1 cellular context compared by ENCODE assay signal in the genomic region with DNA sequence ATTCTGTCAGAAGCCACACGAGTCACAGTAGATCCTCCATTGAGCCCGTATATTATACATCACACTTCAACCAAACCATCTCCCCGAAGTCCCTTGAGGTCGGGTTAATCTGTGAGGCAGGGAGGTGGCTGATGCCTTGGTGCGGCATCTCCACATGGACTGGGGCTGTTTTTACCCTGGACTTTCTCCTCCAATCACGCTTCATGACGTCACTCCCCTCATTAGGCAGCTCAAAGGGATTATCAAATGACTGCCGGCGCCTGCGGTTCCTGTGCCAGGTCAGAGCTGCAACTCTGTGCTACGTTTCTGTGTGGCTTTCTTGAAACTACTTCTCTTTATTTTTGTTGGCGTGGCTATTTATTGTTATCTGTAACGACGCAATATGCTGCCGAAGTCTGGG.
TF ChIP-seq lines count a peak whose summit lies in the region.

No MANE protein-coding gene starts in this region.

TF ChIP-seq in HEK293, 187 proteins besides CTCF, POLR2A, EP300 and RAD21 (continued from another document and continues in another):
- TF ChIP-seq, protein P1, sequence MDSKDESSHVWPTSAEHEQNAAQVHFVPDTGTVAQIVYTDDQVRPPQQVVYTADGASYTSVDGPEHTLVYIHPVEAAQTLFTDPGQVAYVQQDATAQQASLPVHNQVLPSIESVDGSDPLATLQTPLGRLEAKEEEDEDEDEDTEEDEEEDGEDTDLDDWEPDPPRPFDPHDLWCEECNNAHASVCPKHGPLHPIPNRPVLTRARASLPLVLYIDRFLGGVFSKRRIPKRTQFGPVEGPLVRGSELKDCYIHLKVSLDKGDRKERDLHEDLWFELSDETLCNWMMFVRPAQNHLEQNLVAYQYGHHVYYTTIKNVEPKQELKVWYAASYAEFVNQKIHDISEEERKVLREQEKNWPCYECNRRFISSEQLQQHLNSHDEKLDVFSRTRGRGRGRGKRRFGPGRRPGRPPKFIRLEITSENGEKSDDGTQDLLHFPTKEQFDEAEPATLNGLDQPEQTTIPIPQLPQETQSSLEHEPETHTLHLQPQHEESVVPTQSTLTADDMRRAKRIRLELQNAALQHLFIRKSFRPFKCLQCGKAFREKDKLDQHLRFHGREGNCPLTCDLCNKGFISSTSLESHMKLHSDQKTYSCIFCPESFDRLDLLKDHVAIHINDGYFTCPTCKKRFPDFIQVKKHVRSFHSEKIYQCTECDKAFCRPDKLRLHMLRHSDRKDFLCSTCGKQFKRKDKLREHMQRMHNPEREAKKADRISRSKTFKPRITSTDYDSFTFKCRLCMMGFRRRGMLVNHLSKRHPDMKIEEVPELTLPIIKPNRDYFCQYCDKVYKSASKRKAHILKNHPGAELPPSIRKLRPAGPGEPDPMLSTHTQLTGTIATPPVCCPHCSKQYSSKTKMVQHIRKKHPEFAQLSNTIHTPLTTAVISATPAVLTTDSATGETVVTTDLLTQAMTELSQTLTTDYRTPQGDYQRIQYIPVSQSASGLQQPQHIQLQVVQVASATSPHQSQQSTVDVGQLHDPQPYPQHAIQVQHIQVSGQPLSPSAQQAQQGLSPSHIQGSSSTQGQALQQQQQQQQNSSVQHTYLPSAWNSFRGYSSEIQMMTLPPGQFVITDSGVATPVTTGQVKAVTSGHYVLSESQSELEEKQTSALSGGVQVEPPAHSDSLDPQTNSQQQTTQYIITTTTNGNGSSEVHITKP (tag by site-specific recombination; IDR thresholded peaks at IDR 0.05): 0 out of 2 replicates have a peak, but pooled peaks have one; percentile 29
- TF ChIP-seq ZNF280D (tag by site-specific recombination; IDR thresholded peaks at IDR 0.05) (no peak), INSM2 (tag by site-specific recombination; IDR thresholded peaks at IDR 0.05) (0 out of 2 replicates have a peak, but pooled peaks have one; percentile 32), ZNF24 (tag by site-specific recombination; IDR thresholded peaks at IDR 0.05) (no peak), ZNF660 (tag by site-specific recombination; IDR thresholded peaks at IDR 0.05) (no peak), ZNF830 (tag by site-specific recombination; IDR thresholded peaks at IDR 0.05; ENCODE audit: low read depth) (no peak), ZNF214 (tag by site-specific recombination; IDR thresholded peaks at IDR 0.05; ENCODE audit: borderline replicate concordance) (no peak), ZNF274 (IDR thresholded peaks at IDR 0.05; ENCODE audit: low read length) (no peak), ZNF274 (tag by site-specific recombination; IDR thresholded peaks at IDR 0.05; ENCODE audit: borderline replicate concordance) (no peak), ZNF747 (tag by site-specific recombination; IDR thresholded peaks at IDR 0.05) (no peak), HOXD13 (CRISPR knock-in tag; IDR thresholded peaks at IDR 0.05; ENCODE audit: borderline replicate concordance) (no peak), GLI4 (tag by site-specific recombination; IDR thresholded peaks at IDR 0.05) (no peak), ZNF580 (tag by site-specific recombination; IDR thresholded peaks at IDR 0.05) (no peak), FEZF1 (tag by site-specific recombination; IDR thresholded peaks at IDR 0.05) (peak; percentile 40), ZXDB (tag by site-specific recombination; IDR thresholded peaks at IDR 0.05) (peak; percentile 48; the same call in 1 of the 2 replicates), ZNF777 (tag by site-specific recombination; IDR thresholded peaks at IDR 0.05; ENCODE audit: borderline replicate concordance) (no peak), ZBTB44 (tag by site-specific recombination; IDR thresholded peaks at IDR 0.05) (peak; percentile 57), BCL11A (tag by site-specific recombination; IDR thresholded peaks at IDR 0.05; ENCODE audit: low read depth) (no peak), GLIS1 (tag by site-specific recombination; IDR thresholded peaks at IDR 0.05) (no peak), ZNF600 (tag by site-specific recombination; IDR thresholded peaks at IDR 0.05) (0 out of 2 replicates have a peak, but pooled peaks have one; percentile 48), ZNF621 (tag by site-specific recombination; IDR thresholded peaks at IDR 0.05) (no peak), ZNF10 (tag by site-specific recombination; IDR thresholded peaks at IDR 0.05) (no peak), ZEB2 (tag by site-specific recombination; IDR thresholded peaks at IDR 0.05) (no peak), ATF2 (tag by site-specific recombination; IDR thresholded peaks at IDR 0.05; ENCODE audit: low read depth) (peak; percentile 97), ZNF221 (tag by site-specific recombination; IDR thresholded peaks at IDR 0.05; ENCODE audit: borderline replicate concordance) (no peak), KLF10 (tag by site-specific recombination; IDR thresholded peaks at IDR 0.05) (no peak), ZBTB7A (tag by site-specific recombination; IDR thresholded peaks at IDR 0.05; ENCODE audit: low read depth) (no peak), ZNF571 (tag by site-specific recombination; IDR thresholded peaks at IDR 0.05) (no peak), ZNF362 (tag by site-specific recombination; IDR thresholded peaks at IDR 0.05) (no peak)
- TF ChIP-seq, protein P2, sequence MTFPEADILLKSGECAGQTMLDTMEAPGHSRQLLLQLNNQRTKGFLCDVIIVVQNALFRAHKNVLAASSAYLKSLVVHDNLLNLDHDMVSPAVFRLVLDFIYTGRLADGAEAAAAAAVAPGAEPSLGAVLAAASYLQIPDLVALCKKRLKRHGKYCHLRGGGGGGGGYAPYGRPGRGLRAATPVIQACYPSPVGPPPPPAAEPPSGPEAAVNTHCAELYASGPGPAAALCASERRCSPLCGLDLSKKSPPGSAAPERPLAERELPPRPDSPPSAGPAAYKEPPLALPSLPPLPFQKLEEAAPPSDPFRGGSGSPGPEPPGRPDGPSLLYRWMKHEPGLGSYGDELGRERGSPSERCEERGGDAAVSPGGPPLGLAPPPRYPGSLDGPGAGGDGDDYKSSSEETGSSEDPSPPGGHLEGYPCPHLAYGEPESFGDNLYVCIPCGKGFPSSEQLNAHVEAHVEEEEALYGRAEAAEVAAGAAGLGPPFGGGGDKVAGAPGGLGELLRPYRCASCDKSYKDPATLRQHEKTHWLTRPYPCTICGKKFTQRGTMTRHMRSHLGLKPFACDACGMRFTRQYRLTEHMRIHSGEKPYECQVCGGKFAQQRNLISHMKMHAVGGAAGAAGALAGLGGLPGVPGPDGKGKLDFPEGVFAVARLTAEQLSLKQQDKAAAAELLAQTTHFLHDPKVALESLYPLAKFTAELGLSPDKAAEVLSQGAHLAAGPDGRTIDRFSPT (tag by site-specific recombination; IDR thresholded peaks at IDR 0.05): no peak
- TF ChIP-seq, protein P3, sequence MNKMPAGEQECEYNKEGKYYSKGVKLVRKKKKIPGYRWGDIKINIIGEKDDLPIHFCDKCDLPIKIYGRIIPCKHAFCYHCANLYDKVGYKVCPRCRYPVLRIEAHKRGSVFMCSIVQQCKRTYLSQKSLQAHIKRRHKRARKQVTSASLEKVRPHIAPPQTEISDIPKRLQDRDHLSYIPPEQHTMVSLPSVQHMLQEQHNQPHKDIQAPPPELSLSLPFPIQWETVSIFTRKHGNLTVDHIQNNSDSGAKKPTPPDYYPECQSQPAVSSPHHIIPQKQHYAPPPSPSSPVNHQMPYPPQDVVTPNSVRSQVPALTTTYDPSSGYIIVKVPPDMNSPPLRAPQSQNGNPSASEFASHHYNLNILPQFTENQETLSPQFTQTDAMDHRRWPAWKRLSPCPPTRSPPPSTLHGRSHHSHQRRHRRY (tag by site-specific recombination; IDR thresholded peaks at IDR 0.05): no peak
- TF ChIP-seq, protein P4, sequence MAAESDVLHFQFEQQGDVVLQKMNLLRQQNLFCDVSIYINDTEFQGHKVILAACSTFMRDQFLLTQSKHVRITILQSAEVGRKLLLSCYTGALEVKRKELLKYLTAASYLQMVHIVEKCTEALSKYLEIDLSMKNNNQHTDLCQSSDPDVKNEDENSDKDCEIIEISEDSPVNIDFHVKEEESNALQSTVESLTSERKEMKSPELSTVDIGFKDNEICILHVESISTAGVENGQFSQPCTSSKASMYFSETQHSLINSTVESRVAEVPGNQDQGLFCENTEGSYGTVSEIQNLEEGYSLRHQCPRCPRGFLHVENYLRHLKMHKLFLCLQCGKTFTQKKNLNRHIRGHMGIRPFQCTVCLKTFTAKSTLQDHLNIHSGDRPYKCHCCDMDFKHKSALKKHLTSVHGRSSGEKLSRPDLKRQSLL (tag by site-specific recombination; IDR thresholded peaks at IDR 0.05): no peak
- TF ChIP-seq, protein P5, sequence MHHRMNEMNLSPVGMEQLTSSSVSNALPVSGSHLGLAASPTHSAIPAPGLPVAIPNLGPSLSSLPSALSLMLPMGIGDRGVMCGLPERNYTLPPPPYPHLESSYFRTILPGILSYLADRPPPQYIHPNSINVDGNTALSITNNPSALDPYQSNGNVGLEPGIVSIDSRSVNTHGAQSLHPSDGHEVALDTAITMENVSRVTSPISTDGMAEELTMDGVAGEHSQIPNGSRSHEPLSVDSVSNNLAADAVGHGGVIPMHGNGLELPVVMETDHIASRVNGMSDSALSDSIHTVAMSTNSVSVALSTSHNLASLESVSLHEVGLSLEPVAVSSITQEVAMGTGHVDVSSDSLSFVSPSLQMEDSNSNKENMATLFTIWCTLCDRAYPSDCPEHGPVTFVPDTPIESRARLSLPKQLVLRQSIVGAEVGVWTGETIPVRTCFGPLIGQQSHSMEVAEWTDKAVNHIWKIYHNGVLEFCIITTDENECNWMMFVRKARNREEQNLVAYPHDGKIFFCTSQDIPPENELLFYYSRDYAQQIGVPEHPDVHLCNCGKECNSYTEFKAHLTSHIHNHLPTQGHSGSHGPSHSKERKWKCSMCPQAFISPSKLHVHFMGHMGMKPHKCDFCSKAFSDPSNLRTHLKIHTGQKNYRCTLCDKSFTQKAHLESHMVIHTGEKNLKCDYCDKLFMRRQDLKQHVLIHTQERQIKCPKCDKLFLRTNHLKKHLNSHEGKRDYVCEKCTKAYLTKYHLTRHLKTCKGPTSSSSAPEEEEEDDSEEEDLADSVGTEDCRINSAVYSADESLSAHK (tag by site-specific recombination; IDR thresholded peaks at IDR 0.05): peak; percentile 96
